8 cellular contexts compared by ENCODE assay signal in the genomic region with DNA sequence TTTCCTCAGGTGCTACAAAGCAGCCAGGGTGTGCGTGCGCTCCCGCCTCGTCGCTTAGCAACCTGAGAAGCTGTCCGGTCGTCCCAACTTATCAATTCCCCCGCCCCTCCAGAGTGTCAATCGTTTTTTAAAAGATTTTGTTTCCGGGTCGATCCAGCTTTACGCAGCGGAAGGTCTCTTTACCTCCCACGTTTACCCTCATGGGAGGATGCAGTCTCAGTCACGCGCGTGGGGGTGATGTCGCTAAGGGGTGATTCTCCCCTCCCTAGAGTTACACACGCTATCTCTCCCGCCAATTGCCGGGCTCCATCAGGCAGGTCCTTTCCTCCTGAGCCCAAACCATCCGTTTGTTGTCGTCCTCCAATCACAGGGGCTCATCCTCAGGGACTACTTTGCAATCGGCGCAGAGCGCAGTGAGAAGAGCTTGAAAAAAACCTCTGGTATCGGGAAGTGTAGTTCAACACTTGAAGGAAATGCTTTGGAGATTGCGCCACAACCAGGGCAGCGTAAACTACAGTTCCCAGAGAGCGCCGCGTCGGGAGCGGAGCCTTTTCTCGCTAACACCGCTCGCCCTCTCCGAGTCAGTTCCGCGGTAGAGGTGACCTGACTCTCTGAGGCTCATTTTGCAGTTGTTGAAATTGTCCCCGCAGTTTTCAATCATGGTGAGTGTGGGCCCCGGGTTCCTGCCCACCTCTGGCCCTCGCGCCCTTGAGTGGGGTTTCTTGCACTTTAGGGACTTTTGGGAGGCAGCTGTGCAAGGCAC. TPM values are rescaled to one million over a fixed set of nuclear protein-coding genes. Genes with fewer than 3 reads are reported as not detected.
DNase-seq lines count a peak whose midpoint lies in the region; ATAC-seq and TF ChIP-seq lines count a peak whose summit lies in the region.

MDH1 (plus strand) TSS at position 579 of the 763 bp plus-strand sequence; CDS start at position 660, 81 bp downstream.
WDPCP (minus strand) TSS at position 93 of the 763 bp plus-strand sequence. CDS start 206 bp downstream, outside the sequence.

- H3K27me3 ChIP-seq in hepatocyte (no peaks in the 10 kb centered on the region), rectal smooth muscle tissue (ENCODE audit: control insufficient read depth, insufficient read depth, low read length) (no peaks in the 10 kb centered on the region), vagina (no peaks in the 10 kb centered on the region)

- peak within 1 kb of the TSS; percentile 79 for H2AFZ ChIP-seq in hepatocyte

- DNase-seq in NCI-H2029 treated with DMSO at 0.1 percent for 48 hours (lab: John Stamatoyannopoulos, UW) (peak; percentile 94), T1000 (lab: John Stamatoyannopoulos, UW) (peak; percentile 92), astrocyte of the spinal cord (ENCODE audit: low read depth, low spot score) (peak; percentile 100), hepatocyte (ENCODE audit: low spot score) (peak; percentile 98), vagina (ENCODE audit: extremely low spot score in 2 of 2) (peak; percentile 98 to 99)

- no peaks in the 10 kb centered on the region for H4K20me1 ChIP-seq in hepatocyte (ENCODE audit: insufficient read depth, poor library complexity, severe bottlenecking)

- H3K36me3 ChIP-seq in hepatocyte (replicated peaks; ENCODE audit: insufficient read depth, low read depth) = no peaks in the 10 kb centered on the region
- no peaks in the 10 kb centered on the region for H3K36me3 ChIP-seq in rectal smooth muscle tissue (ENCODE audit: control insufficient read depth, insufficient read depth, low read length)
- no peaks in the 10 kb centered on the region for H3K36me3 ChIP-seq in vagina

- H3K4me1 ChIP-seq in hepatocyte (ENCODE audit: insufficient read depth) (peaks cover 18% of the 10 kb centered on the region), rectal smooth muscle tissue (ENCODE audit: control insufficient read depth, insufficient read depth, low read length) (peaks cover 14% of the 10 kb centered on the region), vagina (peaks cover 39% of the 10 kb centered on the region)

- H3K9ac ChIP-seq in rectal smooth muscle tissue (ENCODE audit: low read length) = peak within 1 kb of the TSS; percentile 85

- H3K79me2 ChIP-seq in hepatocyte = peaks cover 63% of the 10 kb centered on the region

- H3K9me3 ChIP-seq in hepatocyte (ENCODE audit: low read depth) (no peaks in the 10 kb centered on the region), vagina (no peaks in the 10 kb centered on the region)

- intact Hi-C loops in vagina (cut with DNase I) = no loop called here

- H3K4me3 ChIP-seq in astrocyte of the spinal cord (ENCODE audit: low read depth, low read length) = peak within 1 kb of the TSS; percentile 59
- peak within 1 kb of the TSS; percentile 87 for H3K4me3 ChIP-seq in hepatocyte
- peak within 1 kb of the TSS; percentile 98 for H3K4me3 ChIP-seq in rectal smooth muscle tissue (ENCODE audit: low read length)
- H3K4me3 ChIP-seq in vagina = peak within 1 kb of the TSS; percentile 74 to 92

- 2% methylated on average over 44 of the region's 44 CpGs for WGBS in hepatocyte (ENCODE audit: low lambda C conversion rate, missing lambda C conversion rate)

- ATAC-seq in GM18511 (IDR thresholded peaks at IDR 0.05; ENCODE audit: unreplicated experiment) (peak; percentile 85), HG03025 (IDR thresholded peaks at IDR 0.05; ENCODE audit: low FRiP score, unreplicated experiment) (peak; percentile 86)

- peak in 1 of 2 donors; percentile 53 for TF ChIP-seq POLR2A in vagina (IDR thresholded peaks at IDR 0.05)

- in situ Hi-C loops in astrocyte of the spinal cord (cut with HindIII; ENCODE audit: low sequenced_read_pairs) = no loop called here

- H3K27ac ChIP-seq in hepatocyte = peak within 1 kb of the TSS; percentile 77
- H3K27ac ChIP-seq in rectal smooth muscle tissue (ENCODE audit: low read depth, low read length) = peak within 1 kb of the TSS; percentile 93
- H3K27ac ChIP-seq in vagina = peak within 1 kb of the TSS; percentile 72

- H3K9me2 ChIP-seq in hepatocyte (replicated peaks; ENCODE audit: insufficient read depth) = no peaks in the 10 kb centered on the region

- TF ChIP-seq CTCF in astrocyte of the spinal cord (IDR thresholded peaks at IDR 0.05; ENCODE audit: low read depth, low read length) = no peak
- no peak for TF ChIP-seq CTCF in hepatocyte (IDR thresholded peaks at IDR 0.05; ENCODE audit: poor library complexity)
- no peak for TF ChIP-seq CTCF in vagina (IDR thresholded peaks at IDR 0.05)

- H3K4me2 ChIP-seq in hepatocyte = peak within 1 kb of the TSS; percentile 87

RNA-seq across cellular contexts. Expression of gene MDH1, which starts in this region (rescaled TPM):
- total RNA-seq in hepatocyte = 288 and 297 TPM in 2 replicates
- polyA plus RNA-seq in hepatocyte = 285 and 298 TPM in 2 replicates
- 124 TPM for total RNA-seq in vagina

RNA-seq across cellular contexts. Expression of gene WDPCP, which starts in this region (rescaled TPM):
- total RNA-seq in hepatocyte = 9.5 and 12.8 TPM in 2 replicates
- polyA plus RNA-seq in hepatocyte = 4.9 and 6.9 TPM in 2 replicates
- 13.3 TPM for total RNA-seq in vagina

Comparison
In these comparisons a context has a peak if more than half of its experiments do, and no peak if none do; other contexts are left out.
1. Peak in every context shown above with its lines: DNase-seq, ATAC-seq, H3K4me3 ChIP-seq and H3K27ac ChIP-seq.